Comparison of ENCODE assay signal across 11 cellular contexts in genomic region chr1:27119270-27119618, GRCh38. TPM values are rescaled to one million over a fixed set of nuclear protein-coding genes. Genes with fewer than 3 reads are reported as not detected.
A peak's percentile ranks its signal among the peaks of the same experiment; 100 is the strongest.
DNase-seq lines count a peak whose midpoint lies in the region; ATAC-seq and TF ChIP-seq lines count a peak whose summit lies in the region.
"Had no signal": no experiment of that assay in that cellular context is flagged by ENCODE, and none has a peak within 500 bp of the region (broad histone marks: within the 10 kb centered on the region; RNA-seq: fewer than 3 reads in every experiment).

No MANE protein-coding gene starts in this region.

- no TSS peak for BruUV-seq in IMR-90 (replicated peaks; lab: Mats Ljungman, UMichigan)
- no TSS peak for BruUV-seq in PC-9 (replicated peaks; lab: Mats Ljungman, UMichigan)

- peak overlapping the region; percentile 79 for H3K14ac ChIP-seq in IMR-90 (replicated peaks; ENCODE audit: low read depth, low read length)

- peak overlapping the region; percentile 32 for H3K27ac Mint-ChIP-seq in endodermal cell
- H3K27ac Mint-ChIP-seq in mesothelial cell of epicardium: peak overlapping the region; percentile 69
- H3K27ac Mint-ChIP-seq: activated T-cell treated with anti-CD3 and anti-CD28 coated beads, Interleukin-2, amount 50 U/mL, for 72 hours had no signal

- H4K20me1 ChIP-seq in IMR-90 (ENCODE audit: insufficient read depth, low read length): peaks cover 31% of the 10 kb centered on the region
- no peaks in the 10 kb centered on the region for H4K20me1 ChIP-seq in PC-9 (ENCODE audit: insufficient read depth)

- WGBS in IMR-90 (ENCODE audit: extremely low coverage in 2 of 2, insufficient read length in 1 of 2), 2 experiments: 60% methylated on average over 2 of the region's 4 CpGs; no CpG with 5 or more reads in 1 of the 2 experiments
- 88 to 94% methylated on average over 2 to 4 of the region's 4 CpGs for WGBS in endodermal cell (ENCODE audit: insufficient coverage in 1 of 2, insufficient read length in 1 of 2), 2 experiments

- H3K9me3 ChIP-seq in IMR-90 (ENCODE audit: control insufficient read depth, insufficient read depth, low read length) (no peaks in the 10 kb centered on the region), endodermal cell (ENCODE audit: control insufficient read depth, low read length) (no peaks in the 10 kb centered on the region), thoracic aorta (no peaks in the 10 kb centered on the region), PC-9 (ENCODE audit: insufficient read depth, low read depth) (no peaks in the 10 kb centered on the region)

- TF ChIP-seq POLR2A in IMR-90 (IDR thresholded peaks at IDR 0.05; ENCODE audit: low read depth, low read length): no peak

- H3K9me3 Mint-ChIP-seq in endodermal cell (no peaks in the 10 kb centered on the region), mesothelial cell of epicardium (no peaks in the 10 kb centered on the region)
- H3K9me3 Mint-ChIP-seq: activated T-cell treated with anti-CD3 and anti-CD28 coated beads, Interleukin-2, amount 50 U/mL, for 72 hours had no signal

- no peaks in the 10 kb centered on the region; the same call in 1 of the 2 replicates for H3F3A ChIP-seq in PC-9 (ENCODE audit: insufficient read depth, low read depth)

- no peak overlapping the region for H3K4me3 Mint-ChIP-seq in endodermal cell
- no peak overlapping the region for H3K4me3 Mint-ChIP-seq in mesothelial cell of epicardium
- H3K4me3 Mint-ChIP-seq: activated T-cell treated with anti-CD3 and anti-CD28 coated beads, Interleukin-2, amount 50 U/mL, for 72 hours had no signal

- no peaks in the 10 kb centered on the region for H3K9me2 ChIP-seq in PC-9 (ENCODE audit: insufficient read depth)

- dilution Hi-C loops in IMR-90 (cut with HindIII; ENCODE audit: low sequenced_read_pairs, unreplicated experiment): no loop called here

- H2BK5ac ChIP-seq in IMR-90 (ENCODE audit: low read depth, low read length, poor library complexity, severe bottlenecking): peak overlapping the region; percentile 83

- H3K23ac ChIP-seq in IMR-90 (ENCODE audit: low read depth, low read length): peak overlapping the region; percentile 69; the same call in 1 of the 2 replicates

- H4K5ac ChIP-seq in IMR-90 (ENCODE audit: low read depth, low read length): peak overlapping the region; percentile 58

- H3K4me1 Mint-ChIP-seq in endodermal cell (peaks cover 4% of the 10 kb centered on the region), mesothelial cell of epicardium (peaks cover 24% of the 10 kb centered on the region)

- peak overlapping the region; percentile 67 for H3K4ac ChIP-seq in IMR-90 (ENCODE audit: low read depth, low read length)

- peak overlapping the region; percentile 74 for H2BK20ac ChIP-seq in IMR-90 (ENCODE audit: low read depth, low read length)

- H2AFZ ChIP-seq in IMR-90 (replicated peaks; ENCODE audit: low read length, poor library complexity) (peak overlapping the region; percentile 68), PC-9 (no peak overlapping the region)

- H3K9ac ChIP-seq in IMR-90 (ENCODE audit: low read depth, low read length): no peak overlapping the region; the same call in 1 of the 2 replicates
- no peak overlapping the region for H3K9ac ChIP-seq in endodermal cell (ENCODE audit: extremely low read depth, low read length, poor library complexity, severe bottlenecking)

- H3K4me1 ChIP-seq in IMR-90 (ENCODE audit: control insufficient read depth, insufficient read depth, low read length): peaks cover 38% of the 10 kb centered on the region
- no peaks in the 10 kb centered on the region for H3K4me1 ChIP-seq in endodermal cell (ENCODE audit: control insufficient read depth, insufficient read depth, low read length)
- peaks cover 41 to 76% of the 10 kb centered on the region in 2 donors for H3K4me1 ChIP-seq in thoracic aorta (ENCODE audit: control insufficient read depth in 1 of 2, low read depth in 2 of 2)
- peaks cover 21% of the 10 kb centered on the region for H3K4me1 ChIP-seq in PC-9 (replicated peaks; ENCODE audit: insufficient read depth)

- ATAC-seq in IMR-90 (ENCODE audit: low read depth) (peak; percentile 50), thoracic aorta (ENCODE audit: insufficient number of reproducible peaks, low FRiP score, low read depth) (no peak), HG03025 (IDR thresholded peaks at IDR 0.05; ENCODE audit: low FRiP score, unreplicated experiment) (no peak)
- ATAC-seq: activated T-cell treated with anti-CD3 and anti-CD28 coated beads, Interleukin-2, amount 50 U/mL, for 72 hours had no signal

- no peaks in the 10 kb centered on the region for H3K27me3 ChIP-seq in IMR-90 (ENCODE audit: control insufficient read depth, insufficient read depth, low read length)
- H3K27me3 ChIP-seq in endodermal cell (ENCODE audit: control insufficient read depth, insufficient read depth, low read length, poor library complexity, severe bottlenecking): no peaks in the 10 kb centered on the region
- H3K27me3 ChIP-seq in thoracic aorta (replicated peaks; ENCODE audit: insufficient read depth): no peaks in the 10 kb centered on the region
- H3K27me3 ChIP-seq in PC-9 (ENCODE audit: insufficient read depth, low read depth): no peaks in the 10 kb centered on the region

- H3K4me2 ChIP-seq in IMR-90 (ENCODE audit: low read depth, low read length): peak overlapping the region; percentile 73
- no peak overlapping the region for H3K4me2 ChIP-seq in PC-9

- H2BK15ac ChIP-seq in IMR-90 (ENCODE audit: low read depth, low read length): peak overlapping the region; percentile 90

- peaks cover 25 to 81% of the 10 kb centered on the region in 2 experiments for H3K79me1 ChIP-seq in IMR-90 (ENCODE audit: low read depth in 1 of 2, low read length in 2 of 2)

- intact Hi-C loops in IMR-90 (cut with micrococcal nuclease) (no loop called here), PC-9 (cut with micrococcal nuclease; ENCODE audit: unreplicated experiment) (no loop called here)

- no peak overlapping the region for H3K56ac ChIP-seq in IMR-90 (ENCODE audit: extremely low read depth, insufficient read depth, low read length)

- H3K27ac ChIP-seq in IMR-90 (ENCODE audit: insufficient read depth, low read length): peak overlapping the region; percentile 91
- H3K27ac ChIP-seq in endodermal cell (ENCODE audit: low read depth, low read length): peak overlapping the region; percentile 83
- peak overlapping the region; percentile 79 to 82 for H3K27ac ChIP-seq in thoracic aorta
- H3K27ac ChIP-seq in PC-9: no peak overlapping the region

- peak overlapping the region; percentile 31 for H3K18ac ChIP-seq in IMR-90 (ENCODE audit: low read depth, low read length)

- H3K36me3 ChIP-seq in IMR-90 (ENCODE audit: control insufficient read depth, insufficient read depth, low read length) (no peaks in the 10 kb centered on the region), endodermal cell (ENCODE audit: control insufficient read depth, insufficient read depth, low read length) (no peaks in the 10 kb centered on the region), thoracic aorta (no peaks in the 10 kb centered on the region), PC-9 (ENCODE audit: low read depth) (no peaks in the 10 kb centered on the region)

- no peak for DNase-seq in IMR-90
- no peak for DNase-seq in endodermal cell
- DNase-seq in mesothelial cell of epicardium (ENCODE audit: low spot score in 2 of 2, unreplicated experiment in 2 of 2): no peak
- DNase-seq in thoracic aorta (ENCODE audit: low spot score): no peak
- DNase-seq in cerebellar cortex (ENCODE audit: low spot score): no peak
- DNase-seq in PC-9: no peak
- no peak for DNase-seq in NCI-H69 (lab: John Stamatoyannopoulos, UW)
- DNase-seq: activated T-cell treated with anti-CD3 and anti-CD28 coated beads, Interleukin-2, amount 50 U/mL, for 72 hours; erythroblast; KG1 had no signal

- H3K36me3 Mint-ChIP-seq in endodermal cell (ENCODE audit: low read depth) (peaks cover 10% of the 10 kb centered on the region), mesothelial cell of epicardium (peaks cover under 1% of the 10 kb centered on the region)

- peak overlapping the region; percentile 76 for H2AK5ac ChIP-seq in IMR-90 (ENCODE audit: low read depth, low read length)

- H3K9me1 ChIP-seq in IMR-90 (ENCODE audit: insufficient read depth, low read length): peaks cover 39% of the 10 kb centered on the region

- in situ Hi-C loops in IMR-90 (cut with MboI; ENCODE audit: low sequenced_read_pairs): loop anchor here (5.0 kb wide), 1 partner anchor 33 kb away; no protein-coding TSS in a partner anchor

- no peaks in the 10 kb centered on the region for H3K79me2 ChIP-seq in PC-9 (ENCODE audit: low read depth)

- peak overlapping the region; percentile 67 for H4K91ac ChIP-seq in IMR-90 (ENCODE audit: insufficient read depth, low read depth, low read length)

- H2AK9ac ChIP-seq in IMR-90 (replicated peaks; ENCODE audit: low read depth, low read length, poor library complexity): peak overlapping the region; percentile 74

- TF ChIP-seq CTCF in IMR-90 (conservative IDR thresholded peaks at IDR 0.05; ENCODE audit: low read depth, low read length): no peak
- no peak for TF ChIP-seq CTCF in endodermal cell (conservative IDR thresholded peaks at IDR 0.05)
- no peak for TF ChIP-seq CTCF in mesothelial cell of epicardium (IDR thresholded peaks at IDR 0.05; ENCODE audit: unreplicated experiment)
- TF ChIP-seq CTCF in thoracic aorta (IDR thresholded peaks at IDR 0.05): no peak
- TF ChIP-seq CTCF in PC-9 (conservative IDR thresholded peaks at IDR 0.05): no peak

- no peak overlapping the region for H3K4me3 ChIP-seq in IMR-90 (ENCODE audit: insufficient read depth, low read depth, low read length)
- no peak overlapping the region for H3K4me3 ChIP-seq in endodermal cell (ENCODE audit: low read length)
- peak overlapping the region; percentile 34 for H3K4me3 ChIP-seq in thoracic aorta
- H3K4me3 ChIP-seq in PC-9: no peak overlapping the region

- peak overlapping the region; percentile 84 for H2BK120ac ChIP-seq in IMR-90 (ENCODE audit: low read depth, low read length)

- H4K8ac ChIP-seq in IMR-90 (ENCODE audit: low read depth in 2 of 2, low read length in 2 of 2): peak overlapping the region; percentile 17 to 57; a peak in 2 of 4 replicates

- no peak for TF ChIP-seq RAD21 in IMR-90 (IDR thresholded peaks at IDR 0.05; ENCODE audit: low read length)

- POLR2A ChIA-PET in IMR-90 (lab: Charles Lee; ENCODE audit: unreplicated experiment): no interaction called here
- POLR2A ChIA-PET in PC-9 (lab: Charles Lee; ENCODE audit: unreplicated experiment): no interaction called here

- CTCF ChIA-PET in IMR-90 (lab: Yijun Ruan, JAX): no interaction called here
- CTCF ChIA-PET in PC-9 (lab: Charles Lee): interaction anchor here (1.6 kb wide), 1 partner anchor 35 kb away, joined by 4 read pairs; the partner anchor contains the start of gene SLC9A1

- H3K27me3 Mint-ChIP-seq in endodermal cell (ENCODE audit: insufficient read depth) (no peaks in the 10 kb centered on the region), mesothelial cell of epicardium (ENCODE audit: low read depth) (no peaks in the 10 kb centered on the region)

RNA-seq across cellular contexts. Expression of gene SLC9A1, which starts 35.7 kb away (rescaled TPM):
- total RNA-seq in IMR-90 (2012; rRNA removed) (1.9 and 2.0 TPM in 2 replicates), endodermal cell (10 to 100 TPM; 25.9 to 34.7 TPM), mesothelial cell of epicardium (32.5 to 34.6 TPM (median 33.9 TPM) in 3 replicates), thoracic aorta (10 to 100 TPM; 12.3 to 36.3 TPM), PC-9 (2021) (17.9 and 27.5 TPM in 2 replicates)
- 20.5 and 21.2 TPM in 2 replicates for polyA plus RNA-seq in IMR-90 (2012; rRNA removed)
- 14.3 and 19.8 TPM in 2 replicates for polyA plus RNA-seq in IMR-90 (2012; cell fraction: cytosol; rRNA removed)
- polyA plus RNA-seq in IMR-90 (2012; cell fraction: nucleus; rRNA removed; ENCODE audit: low replicate concordance): 30.7 and 36.7 TPM in 2 replicates
- 17.5 TPM for polyA plus RNA-seq in endodermal cell (2013, experiment 1 of 2)
- polyA plus RNA-seq in endodermal cell (2013, experiment 2 of 2): 18.6 TPM
